1 cellular context compared by ENCODE assay signal in the genomic region with DNA sequence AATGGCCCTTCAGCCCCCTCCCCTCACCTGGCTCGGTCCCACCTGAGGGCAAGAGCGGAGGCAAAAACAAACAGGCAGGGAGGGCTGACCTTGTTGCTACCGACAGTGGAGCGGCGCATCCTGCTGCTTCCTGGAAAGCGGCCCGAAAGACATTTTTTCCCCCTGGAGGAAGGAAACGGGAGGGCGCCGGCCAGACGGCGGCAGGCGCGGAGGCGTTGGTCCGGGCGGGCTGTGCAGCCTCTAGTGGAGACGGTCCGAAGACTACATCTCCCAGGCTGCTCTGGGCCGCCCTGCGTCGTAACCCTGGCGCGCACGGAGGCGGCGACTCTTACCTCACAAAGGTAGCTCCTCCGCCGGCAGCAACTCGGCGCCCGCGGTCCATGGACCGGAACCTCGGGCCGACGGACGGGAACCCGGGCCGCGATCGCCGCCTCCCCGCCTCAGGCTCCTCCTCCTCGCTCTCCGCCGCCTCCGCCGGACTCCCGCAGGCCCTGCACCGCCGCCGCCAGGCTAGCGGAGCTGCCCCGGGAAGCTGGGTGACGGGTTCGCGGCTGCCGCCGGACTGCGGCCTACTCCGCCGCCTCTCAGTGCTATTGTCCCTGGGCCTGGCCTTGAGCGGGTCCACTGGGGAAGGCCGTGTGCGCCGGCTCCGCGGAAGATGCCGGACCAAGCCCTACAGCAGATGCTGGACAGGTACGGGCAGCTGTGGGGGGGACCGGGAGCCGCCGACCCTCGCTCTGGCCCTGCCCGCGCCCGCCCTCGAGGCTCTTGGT.
TF ChIP-seq lines count a peak whose summit lies in the region.

A gene (minus strand): TSS at position 242 of the 773 bp plus-strand sequence. CDS start 50,728 bp downstream, outside the sequence.
A gene with protein sequence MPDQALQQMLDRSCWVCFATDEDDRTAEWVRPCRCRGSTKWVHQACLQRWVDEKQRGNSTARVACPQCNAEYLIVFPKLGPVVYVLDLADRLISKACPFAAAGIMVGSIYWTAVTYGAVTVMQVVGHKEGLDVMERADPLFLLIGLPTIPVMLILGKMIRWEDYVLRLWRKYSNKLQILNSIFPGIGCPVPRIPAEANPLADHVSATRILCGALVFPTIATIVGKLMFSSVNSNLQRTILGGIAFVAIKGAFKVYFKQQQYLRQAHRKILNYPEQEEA (plus strand): TSS at position 331 of the 773 bp plus-strand sequence. CDS start 328 bp downstream, at position 659.

TF ChIP-seq in HEK293, 187 proteins besides CTCF, POLR2A, EP300 and RAD21 (continued from another document and continues in another):
- TF ChIP-seq ZNF221 (tag by site-specific recombination; IDR thresholded peaks at IDR 0.05; ENCODE audit: borderline replicate concordance) = no peak
- no peak for TF ChIP-seq HOXA7 (CRISPR knock-in tag; IDR thresholded peaks at IDR 0.05; ENCODE audit: borderline replicate concordance)
- peak; percentile 74; the same call in 1 of the 2 replicates for TF ChIP-seq ZNF777 (tag by site-specific recombination; IDR thresholded peaks at IDR 0.05; ENCODE audit: borderline replicate concordance)
- TF ChIP-seq, protein P1, sequence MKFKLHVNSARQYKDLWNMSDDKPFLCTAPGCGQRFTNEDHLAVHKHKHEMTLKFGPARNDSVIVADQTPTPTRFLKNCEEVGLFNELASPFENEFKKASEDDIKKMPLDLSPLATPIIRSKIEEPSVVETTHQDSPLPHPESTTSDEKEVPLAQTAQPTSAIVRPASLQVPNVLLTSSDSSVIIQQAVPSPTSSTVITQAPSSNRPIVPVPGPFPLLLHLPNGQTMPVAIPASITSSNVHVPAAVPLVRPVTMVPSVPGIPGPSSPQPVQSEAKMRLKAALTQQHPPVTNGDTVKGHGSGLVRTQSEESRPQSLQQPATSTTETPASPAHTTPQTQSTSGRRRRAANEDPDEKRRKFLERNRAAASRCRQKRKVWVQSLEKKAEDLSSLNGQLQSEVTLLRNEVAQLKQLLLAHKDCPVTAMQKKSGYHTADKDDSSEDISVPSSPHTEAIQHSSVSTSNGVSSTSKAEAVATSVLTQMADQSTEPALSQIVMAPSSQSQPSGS (tag by site-specific recombination; IDR thresholded peaks at IDR 0.05; ENCODE audit: low read depth) = no peak
- no peak for TF ChIP-seq ZNF626 (tag by site-specific recombination; IDR thresholded peaks at IDR 0.05)
- TF ChIP-seq, protein P2, sequence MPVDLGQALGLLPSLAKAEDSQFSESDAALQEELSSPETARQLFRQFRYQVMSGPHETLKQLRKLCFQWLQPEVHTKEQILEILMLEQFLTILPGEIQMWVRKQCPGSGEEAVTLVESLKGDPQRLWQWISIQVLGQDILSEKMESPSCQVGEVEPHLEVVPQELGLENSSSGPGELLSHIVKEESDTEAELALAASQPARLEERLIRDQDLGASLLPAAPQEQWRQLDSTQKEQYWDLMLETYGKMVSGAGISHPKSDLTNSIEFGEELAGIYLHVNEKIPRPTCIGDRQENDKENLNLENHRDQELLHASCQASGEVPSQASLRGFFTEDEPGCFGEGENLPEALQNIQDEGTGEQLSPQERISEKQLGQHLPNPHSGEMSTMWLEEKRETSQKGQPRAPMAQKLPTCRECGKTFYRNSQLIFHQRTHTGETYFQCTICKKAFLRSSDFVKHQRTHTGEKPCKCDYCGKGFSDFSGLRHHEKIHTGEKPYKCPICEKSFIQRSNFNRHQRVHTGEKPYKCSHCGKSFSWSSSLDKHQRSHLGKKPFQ (tag by site-specific recombination; IDR thresholded peaks at IDR 0.05) = no peak
- TF ChIP-seq ZNF266 (tag by site-specific recombination; IDR thresholded peaks at IDR 0.05; ENCODE audit: low read depth) = no peak
- peak; percentile 36; the same call in 1 of the 2 replicates for TF ChIP-seq ZNF501 (tag by site-specific recombination; IDR thresholded peaks at IDR 0.05)
- no peak for TF ChIP-seq ZNF354C (tag by site-specific recombination; IDR thresholded peaks at IDR 0.05; ENCODE audit: borderline replicate concordance, low read depth)
- TF ChIP-seq TRIM28 (IDR thresholded peaks at IDR 0.05; ENCODE audit: borderline replicate concordance, low read length) = no peak
- TF ChIP-seq ZNF274 (IDR thresholded peaks at IDR 0.05; ENCODE audit: low read length) = no peak
- no peak for TF ChIP-seq ZNF274 (tag by site-specific recombination; IDR thresholded peaks at IDR 0.05; ENCODE audit: borderline replicate concordance)
- TF ChIP-seq, protein P3, sequence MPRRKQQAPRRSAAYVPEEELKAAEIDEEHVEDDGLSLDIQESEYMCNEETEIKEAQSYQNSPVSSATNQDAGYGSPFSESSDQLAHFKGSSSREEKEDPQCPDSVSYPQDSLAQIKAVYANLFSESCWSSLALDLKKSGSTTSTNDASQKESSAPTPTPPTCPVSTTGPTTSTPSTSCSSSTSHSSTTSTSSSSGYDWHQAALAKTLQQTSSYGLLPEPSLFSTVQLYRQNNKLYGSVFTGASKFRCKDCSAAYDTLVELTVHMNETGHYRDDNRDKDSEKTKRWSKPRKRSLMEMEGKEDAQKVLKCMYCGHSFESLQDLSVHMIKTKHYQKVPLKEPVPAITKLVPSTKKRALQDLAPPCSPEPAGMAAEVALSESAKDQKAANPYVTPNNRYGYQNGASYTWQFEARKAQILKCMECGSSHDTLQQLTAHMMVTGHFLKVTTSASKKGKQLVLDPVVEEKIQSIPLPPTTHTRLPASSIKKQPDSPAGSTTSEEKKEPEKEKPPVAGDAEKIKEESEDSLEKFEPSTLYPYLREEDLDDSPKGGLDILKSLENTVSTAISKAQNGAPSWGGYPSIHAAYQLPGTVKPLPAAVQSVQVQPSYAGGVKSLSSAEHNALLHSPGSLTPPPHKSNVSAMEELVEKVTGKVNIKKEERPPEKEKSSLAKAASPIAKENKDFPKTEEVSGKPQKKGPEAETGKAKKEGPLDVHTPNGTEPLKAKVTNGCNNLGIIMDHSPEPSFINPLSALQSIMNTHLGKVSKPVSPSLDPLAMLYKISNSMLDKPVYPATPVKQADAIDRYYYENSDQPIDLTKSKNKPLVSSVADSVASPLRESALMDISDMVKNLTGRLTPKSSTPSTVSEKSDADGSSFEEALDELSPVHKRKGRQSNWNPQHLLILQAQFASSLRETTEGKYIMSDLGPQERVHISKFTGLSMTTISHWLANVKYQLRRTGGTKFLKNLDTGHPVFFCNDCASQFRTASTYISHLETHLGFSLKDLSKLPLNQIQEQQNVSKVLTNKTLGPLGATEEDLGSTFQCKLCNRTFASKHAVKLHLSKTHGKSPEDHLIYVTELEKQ (tag by site-specific recombination; IDR thresholded peaks at IDR 0.05; ENCODE audit: borderline replicate concordance) = no peak
- TF ChIP-seq, protein P4, sequence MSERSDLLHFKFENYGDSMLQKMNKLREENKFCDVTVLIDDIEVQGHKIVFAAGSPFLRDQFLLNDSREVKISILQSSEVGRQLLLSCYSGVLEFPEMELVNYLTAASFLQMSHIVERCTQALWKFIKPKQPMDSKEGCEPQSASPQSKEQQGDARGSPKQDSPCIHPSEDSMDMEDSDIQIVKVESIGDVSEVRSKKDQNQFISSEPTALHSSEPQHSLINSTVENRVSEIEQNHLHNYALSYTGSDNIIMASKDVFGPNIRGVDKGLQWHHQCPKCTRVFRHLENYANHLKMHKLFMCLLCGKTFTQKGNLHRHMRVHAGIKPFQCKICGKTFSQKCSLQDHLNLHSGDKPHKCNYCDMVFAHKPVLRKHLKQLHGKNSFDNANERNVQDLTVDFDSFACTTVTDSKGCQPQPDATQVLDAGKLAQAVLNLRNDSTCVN (tag by site-specific recombination; optimal IDR thresholded peaks at IDR 0.05) = peak; percentile 92
- TF ChIP-seq ZNF561 (tag by site-specific recombination; IDR thresholded peaks at IDR 0.05; ENCODE audit: borderline replicate concordance) = peak; percentile 77; the same call in 1 of the 2 replicates
- peak; percentile 71 for TF ChIP-seq ZNF366 (tag by site-specific recombination; conservative IDR thresholded peaks at IDR 0.05)
- peak; percentile 43; the same call in 1 of the 2 replicates for TF ChIP-seq ZNF768 (tag by site-specific recombination; IDR thresholded peaks at IDR 0.05)
- TF ChIP-seq, protein P5, sequence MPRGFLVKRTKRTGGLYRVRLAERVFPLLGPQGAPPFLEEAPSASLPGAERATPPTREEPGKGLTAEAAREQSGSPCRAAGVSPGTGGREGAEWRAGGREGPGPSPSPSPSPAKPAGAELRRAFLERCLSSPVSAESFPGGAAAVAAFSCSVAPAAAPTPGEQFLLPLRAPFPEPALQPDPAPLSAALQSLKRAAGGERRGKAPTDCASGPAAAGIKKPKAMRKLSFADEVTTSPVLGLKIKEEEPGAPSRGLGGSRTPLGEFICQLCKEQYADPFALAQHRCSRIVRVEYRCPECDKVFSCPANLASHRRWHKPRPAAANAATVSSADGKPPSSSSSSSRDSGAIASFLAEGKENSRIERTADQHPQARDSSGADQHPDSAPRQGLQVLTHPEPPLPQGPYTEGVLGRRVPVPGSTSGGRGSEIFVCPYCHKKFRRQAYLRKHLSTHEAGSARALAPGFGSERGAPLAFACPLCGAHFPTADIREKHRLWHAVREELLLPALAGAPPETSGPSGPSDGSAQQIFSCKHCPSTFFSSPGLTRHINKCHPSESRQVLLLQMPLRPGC (tag by site-specific recombination; IDR thresholded peaks at IDR 0.05) = no peak
- TF ChIP-seq ZBTB48 (tag by site-specific recombination; IDR thresholded peaks at IDR 0.05) = 0 out of 2 replicates have a peak, but pooled peaks have one; percentile 11
- TF ChIP-seq ZBTB20 (tag by site-specific recombination; IDR thresholded peaks at IDR 0.05) = peak; percentile 98
- TF ChIP-seq ZNF624 (tag by site-specific recombination; IDR thresholded peaks at IDR 0.05) = no peak
- no peak for TF ChIP-seq ZNF747 (tag by site-specific recombination; IDR thresholded peaks at IDR 0.05)
- peak; percentile 77 for TF ChIP-seq ZNF600 (tag by site-specific recombination; IDR thresholded peaks at IDR 0.05)
- TF ChIP-seq ZNF350 (tag by site-specific recombination; IDR thresholded peaks at IDR 0.05) = no peak
- no peak for TF ChIP-seq MZF1 (tag by site-specific recombination; IDR thresholded peaks at IDR 0.05; ENCODE audit: borderline replicate concordance)
- peak; percentile 92 for TF ChIP-seq ZNF76 (tag by site-specific recombination; IDR thresholded peaks at IDR 0.05; ENCODE audit: borderline replicate concordance, low read depth)
- no peak for TF ChIP-seq ZNF16 (tag by site-specific recombination; IDR thresholded peaks at IDR 0.05; ENCODE audit: low read depth)
- TF ChIP-seq ZNF555 (tag by site-specific recombination; conservative IDR thresholded peaks at IDR 0.05) = no peak
- TF ChIP-seq, protein P6, sequence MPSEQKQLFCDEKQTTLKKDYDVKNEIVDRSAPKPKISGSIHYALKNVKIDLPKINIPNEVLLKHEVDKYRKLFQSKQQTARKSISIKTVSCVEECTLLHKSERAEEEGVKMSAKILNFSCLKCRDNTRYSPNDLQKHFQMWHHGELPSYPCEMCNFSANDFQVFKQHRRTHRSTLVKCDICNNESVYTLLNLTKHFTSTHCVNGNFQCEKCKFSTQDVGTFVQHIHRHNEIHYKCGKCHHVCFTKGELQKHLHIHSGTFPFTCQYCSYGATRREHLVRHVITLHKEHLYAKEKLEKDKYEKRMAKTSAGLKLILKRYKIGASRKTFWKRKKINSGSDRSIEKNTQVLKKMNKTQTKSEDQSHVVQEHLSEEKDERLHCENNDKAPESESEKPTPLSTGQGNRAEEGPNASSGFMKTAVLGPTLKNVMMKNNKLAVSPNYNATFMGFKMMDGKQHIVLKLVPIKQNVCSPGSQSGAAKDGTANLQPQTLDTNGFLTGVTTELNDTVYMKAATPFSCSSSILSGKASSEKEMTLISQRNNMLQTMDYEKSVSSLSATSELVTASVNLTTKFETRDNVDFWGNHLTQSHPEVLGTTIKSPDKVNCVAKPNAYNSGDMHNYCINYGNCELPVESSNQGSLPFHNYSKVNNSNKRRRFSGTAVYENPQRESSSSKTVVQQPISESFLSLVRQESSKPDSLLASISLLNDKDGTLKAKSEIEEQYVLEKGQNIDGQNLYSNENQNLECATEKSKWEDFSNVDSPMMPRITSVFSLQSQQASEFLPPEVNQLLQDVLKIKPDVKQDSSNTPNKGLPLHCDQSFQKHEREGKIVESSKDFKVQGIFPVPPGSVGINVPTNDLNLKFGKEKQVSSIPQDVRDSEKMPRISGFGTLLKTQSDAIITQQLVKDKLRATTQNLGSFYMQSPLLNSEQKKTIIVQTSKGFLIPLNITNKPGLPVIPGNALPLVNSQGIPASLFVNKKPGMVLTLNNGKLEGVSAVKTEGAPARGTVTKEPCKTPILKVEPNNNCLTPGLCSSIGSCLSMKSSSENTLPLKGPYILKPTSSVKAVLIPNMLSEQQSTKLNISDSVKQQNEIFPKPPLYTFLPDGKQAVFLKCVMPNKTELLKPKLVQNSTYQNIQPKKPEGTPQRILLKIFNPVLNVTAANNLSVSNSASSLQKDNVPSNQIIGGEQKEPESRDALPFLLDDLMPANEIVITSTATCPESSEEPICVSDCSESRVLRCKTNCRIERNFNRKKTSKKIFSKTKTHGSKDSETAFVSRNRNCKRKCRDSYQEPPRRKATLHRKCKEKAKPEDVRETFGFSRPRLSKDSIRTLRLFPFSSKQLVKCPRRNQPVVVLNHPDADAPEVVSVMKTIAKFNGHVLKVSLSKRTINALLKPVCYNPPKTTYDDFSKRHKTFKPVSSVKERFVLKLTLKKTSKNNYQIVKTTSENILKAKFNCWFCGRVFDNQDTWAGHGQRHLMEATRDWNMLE (tag by site-specific recombination; conservative IDR thresholded peaks at IDR 0.05; ENCODE audit: low read depth) = no peak
- TF ChIP-seq, protein P7, sequence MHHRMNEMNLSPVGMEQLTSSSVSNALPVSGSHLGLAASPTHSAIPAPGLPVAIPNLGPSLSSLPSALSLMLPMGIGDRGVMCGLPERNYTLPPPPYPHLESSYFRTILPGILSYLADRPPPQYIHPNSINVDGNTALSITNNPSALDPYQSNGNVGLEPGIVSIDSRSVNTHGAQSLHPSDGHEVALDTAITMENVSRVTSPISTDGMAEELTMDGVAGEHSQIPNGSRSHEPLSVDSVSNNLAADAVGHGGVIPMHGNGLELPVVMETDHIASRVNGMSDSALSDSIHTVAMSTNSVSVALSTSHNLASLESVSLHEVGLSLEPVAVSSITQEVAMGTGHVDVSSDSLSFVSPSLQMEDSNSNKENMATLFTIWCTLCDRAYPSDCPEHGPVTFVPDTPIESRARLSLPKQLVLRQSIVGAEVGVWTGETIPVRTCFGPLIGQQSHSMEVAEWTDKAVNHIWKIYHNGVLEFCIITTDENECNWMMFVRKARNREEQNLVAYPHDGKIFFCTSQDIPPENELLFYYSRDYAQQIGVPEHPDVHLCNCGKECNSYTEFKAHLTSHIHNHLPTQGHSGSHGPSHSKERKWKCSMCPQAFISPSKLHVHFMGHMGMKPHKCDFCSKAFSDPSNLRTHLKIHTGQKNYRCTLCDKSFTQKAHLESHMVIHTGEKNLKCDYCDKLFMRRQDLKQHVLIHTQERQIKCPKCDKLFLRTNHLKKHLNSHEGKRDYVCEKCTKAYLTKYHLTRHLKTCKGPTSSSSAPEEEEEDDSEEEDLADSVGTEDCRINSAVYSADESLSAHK (tag by site-specific recombination; IDR thresholded peaks at IDR 0.05) = no peak
